In the genomic region with DNA sequence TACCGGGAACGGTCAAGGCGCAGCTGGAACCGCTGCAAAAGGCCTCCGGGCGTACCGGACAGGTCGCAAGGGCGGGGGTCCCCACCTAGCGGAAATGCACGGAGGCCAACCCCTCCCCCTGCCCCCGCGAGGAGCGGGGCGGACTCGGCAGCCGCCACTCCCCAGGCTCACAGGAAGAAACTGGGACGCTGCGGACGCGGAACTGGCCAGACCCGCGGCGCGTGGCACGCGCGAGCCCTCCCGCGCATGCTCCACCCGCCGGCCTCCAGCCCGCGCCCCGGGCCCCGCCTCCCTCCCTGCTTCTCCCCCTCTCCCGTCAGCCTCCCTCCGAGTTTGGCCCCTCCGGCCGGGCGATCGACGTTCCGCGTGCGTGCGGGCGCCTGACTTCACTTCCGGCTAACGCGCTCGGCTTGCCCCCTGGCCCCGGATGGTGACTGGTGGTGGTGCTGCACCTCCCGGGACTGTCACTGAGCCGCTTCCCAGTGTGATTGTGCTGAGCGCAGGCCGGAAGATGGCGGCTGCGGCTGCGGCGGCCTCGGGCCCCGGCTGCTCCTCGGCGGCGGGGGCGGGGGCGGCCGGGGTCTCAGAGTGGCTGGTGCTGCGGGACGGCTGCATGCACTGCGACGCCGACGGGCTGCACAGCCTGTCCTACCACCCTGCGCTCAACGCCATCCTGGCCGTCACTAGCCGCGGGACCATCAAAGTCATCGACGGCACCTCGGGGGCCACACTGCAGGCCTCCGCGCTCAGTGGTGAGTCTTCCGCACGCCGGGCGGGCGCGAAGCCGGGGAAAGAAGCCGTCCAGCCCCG, we compare ENCODE assay signal across 1 cellular context.
A peak's percentile ranks its signal among the peaks of the same experiment; 100 is the strongest.
TF ChIP-seq lines count a peak whose summit lies in the region.

A gene with protein sequence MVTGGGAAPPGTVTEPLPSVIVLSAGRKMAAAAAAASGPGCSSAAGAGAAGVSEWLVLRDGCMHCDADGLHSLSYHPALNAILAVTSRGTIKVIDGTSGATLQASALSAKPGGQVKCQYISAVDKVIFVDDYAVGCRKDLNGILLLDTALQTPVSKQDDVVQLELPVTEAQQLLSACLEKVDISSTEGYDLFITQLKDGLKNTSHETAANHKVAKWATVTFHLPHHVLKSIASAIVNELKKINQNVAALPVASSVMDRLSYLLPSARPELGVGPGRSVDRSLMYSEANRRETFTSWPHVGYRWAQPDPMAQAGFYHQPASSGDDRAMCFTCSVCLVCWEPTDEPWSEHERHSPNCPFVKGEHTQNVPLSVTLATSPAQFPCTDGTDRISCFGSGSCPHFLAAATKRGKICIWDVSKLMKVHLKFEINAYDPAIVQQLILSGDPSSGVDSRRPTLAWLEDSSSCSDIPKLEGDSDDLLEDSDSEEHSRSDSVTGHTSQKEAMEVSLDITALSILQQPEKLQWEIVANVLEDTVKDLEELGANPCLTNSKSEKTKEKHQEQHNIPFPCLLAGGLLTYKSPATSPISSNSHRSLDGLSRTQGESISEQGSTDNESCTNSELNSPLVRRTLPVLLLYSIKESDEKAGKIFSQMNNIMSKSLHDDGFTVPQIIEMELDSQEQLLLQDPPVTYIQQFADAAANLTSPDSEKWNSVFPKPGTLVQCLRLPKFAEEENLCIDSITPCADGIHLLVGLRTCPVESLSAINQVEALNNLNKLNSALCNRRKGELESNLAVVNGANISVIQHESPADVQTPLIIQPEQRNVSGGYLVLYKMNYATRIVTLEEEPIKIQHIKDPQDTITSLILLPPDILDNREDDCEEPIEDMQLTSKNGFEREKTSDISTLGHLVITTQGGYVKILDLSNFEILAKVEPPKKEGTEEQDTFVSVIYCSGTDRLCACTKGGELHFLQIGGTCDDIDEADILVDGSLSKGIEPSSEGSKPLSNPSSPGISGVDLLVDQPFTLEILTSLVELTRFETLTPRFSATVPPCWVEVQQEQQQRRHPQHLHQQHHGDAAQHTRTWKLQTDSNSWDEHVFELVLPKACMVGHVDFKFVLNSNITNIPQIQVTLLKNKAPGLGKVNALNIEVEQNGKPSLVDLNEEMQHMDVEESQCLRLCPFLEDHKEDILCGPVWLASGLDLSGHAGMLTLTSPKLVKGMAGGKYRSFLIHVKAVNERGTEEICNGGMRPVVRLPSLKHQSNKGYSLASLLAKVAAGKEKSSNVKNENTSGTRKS (N-terminal part only) (plus strand): TSS at position 289 of the 810 bp plus-strand sequence. CDS start 139 bp downstream, at position 428.

TF ChIP-seq in GM12878, 131 proteins besides CTCF, POLR2A, EP300 and RAD21 (continued from another document):
- TF ChIP-seq, protein P1, sequence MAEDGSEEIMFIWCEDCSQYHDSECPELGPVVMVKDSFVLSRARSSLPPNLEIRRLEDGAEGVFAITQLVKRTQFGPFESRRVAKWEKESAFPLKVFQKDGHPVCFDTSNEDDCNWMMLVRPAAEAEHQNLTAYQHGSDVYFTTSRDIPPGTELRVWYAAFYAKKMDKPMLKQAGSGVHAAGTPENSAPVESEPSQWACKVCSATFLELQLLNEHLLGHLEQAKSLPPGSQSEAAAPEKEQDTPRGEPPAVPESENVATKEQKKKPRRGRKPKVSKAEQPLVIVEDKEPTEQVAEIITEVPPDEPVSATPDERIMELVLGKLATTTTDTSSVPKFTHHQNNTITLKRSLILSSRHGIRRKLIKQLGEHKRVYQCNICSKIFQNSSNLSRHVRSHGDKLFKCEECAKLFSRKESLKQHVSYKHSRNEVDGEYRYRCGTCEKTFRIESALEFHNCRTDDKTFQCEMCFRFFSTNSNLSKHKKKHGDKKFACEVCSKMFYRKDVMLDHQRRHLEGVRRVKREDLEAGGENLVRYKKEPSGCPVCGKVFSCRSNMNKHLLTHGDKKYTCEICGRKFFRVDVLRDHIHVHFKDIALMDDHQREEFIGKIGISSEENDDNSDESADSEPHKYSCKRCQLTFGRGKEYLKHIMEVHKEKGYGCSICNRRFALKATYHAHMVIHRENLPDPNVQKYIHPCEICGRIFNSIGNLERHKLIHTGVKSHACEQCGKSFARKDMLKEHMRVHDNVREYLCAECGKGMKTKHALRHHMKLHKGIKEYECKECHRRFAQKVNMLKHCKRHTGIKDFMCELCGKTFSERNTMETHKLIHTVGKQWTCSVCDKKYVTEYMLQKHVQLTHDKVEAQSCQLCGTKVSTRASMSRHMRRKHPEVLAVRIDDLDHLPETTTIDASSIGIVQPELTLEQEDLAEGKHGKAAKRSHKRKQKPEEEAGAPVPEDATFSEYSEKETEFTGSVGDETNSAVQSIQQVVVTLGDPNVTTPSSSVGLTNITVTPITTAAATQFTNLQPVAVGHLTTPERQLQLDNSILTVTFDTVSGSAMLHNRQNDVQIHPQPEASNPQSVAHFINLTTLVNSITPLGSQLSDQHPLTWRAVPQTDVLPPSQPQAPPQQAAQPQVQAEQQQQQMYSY (CRISPR knock-in tag; IDR thresholded peaks at IDR 0.05) = no peak
- TF ChIP-seq PML (IDR thresholded peaks at IDR 0.05; ENCODE audit: low read length) (peak; percentile 75; the same call in 1 of the 2 replicates), DPF2 (IDR thresholded peaks at IDR 0.05) (peak; percentile 71), ASH2L (IDR thresholded peaks at IDR 0.05; ENCODE audit: borderline replicate concordance, low read depth) (peak; percentile 72; the same call in 1 of the 2 replicates), RBBP5 (conservative IDR thresholded peaks at IDR 0.05) (no peak), NFXL1 (IDR thresholded peaks at IDR 0.05; ENCODE audit: borderline replicate concordance) (no peak), SMARCA5 (IDR thresholded peaks at IDR 0.05) (peak; percentile 68)
